ENCODE assay signal across 7 cellular contexts in genomic region chr2:121974919-121975654, GRCh38.
DNase-seq lines count a peak whose midpoint lies in the region; ATAC-seq and TF ChIP-seq lines count a peak whose summit lies in the region.

No MANE protein-coding gene starts in this region.

- peak; percentile 43 for TF ChIP-seq CTCF in GM12874 (IDR thresholded peaks at IDR 0.05; ENCODE audit: insufficient read depth, low read depth, low read length)

- peak; percentile 71 for DNase-seq in HEK293T (ENCODE audit: extremely low spot score)
- peak; percentile 76 for DNase-seq in M059J (ENCODE audit: low read depth)
- DNase-seq in SHP77 (lab: John Stamatoyannopoulos, UW): peak; percentile 60 to 78
- peak; percentile 24 for DNase-seq in activated naive CD8-positive, alpha-beta T cell treated with anti-CD3 and anti-CD28 coated beads for 36 hours
- DNase-seq in Right ventricle myocardium superior: peak; percentile 58
- DNase-seq in posterior cingulate gyrus: peak in 8 of 10 donors; percentile 17 to 87 (median 38)

- no peaks in the 10 kb centered on the region for H3K27me3 Mint-ChIP-seq in activated naive CD8-positive, alpha-beta T cell treated with anti-CD3 and anti-CD28 coated beads for 36 hours

- intact Hi-C loops in Right ventricle myocardium superior (cut with DNase I) (no loop called here), posterior cingulate gyrus (cut with DNase I) (loop anchor here (1.0 to 5.0 kb wide), 2 partner anchors 163 to 476 kb away; no protein-coding TSS in a partner anchor)

- H3K27ac Mint-ChIP-seq in activated naive CD8-positive, alpha-beta T cell treated with anti-CD3 and anti-CD28 coated beads for 36 hours: no peak overlapping the region

- no peaks in the 10 kb centered on the region for H3K9me3 Mint-ChIP-seq in activated naive CD8-positive, alpha-beta T cell treated with anti-CD3 and anti-CD28 coated beads for 36 hours

- H3K36me3 Mint-ChIP-seq in activated naive CD8-positive, alpha-beta T cell treated with anti-CD3 and anti-CD28 coated beads for 36 hours: no peaks in the 10 kb centered on the region

- peak overlapping the region; percentile 45 for H3K4me3 Mint-ChIP-seq in activated naive CD8-positive, alpha-beta T cell treated with anti-CD3 and anti-CD28 coated beads for 36 hours

- CTCF ChIA-PET in HEK293T (lab: Yijun Ruan, JAX): no interaction called here

- ATAC-seq in Right ventricle myocardium superior (ENCODE audit: poor library complexity): peak; percentile 95

- H3K4me1 Mint-ChIP-seq in activated naive CD8-positive, alpha-beta T cell treated with anti-CD3 and anti-CD28 coated beads for 36 hours: peaks cover 3% of the 10 kb centered on the region

- POLR2A ChIA-PET in HEK293T (lab: Yijun Ruan, JAX): no interaction called here

TF ChIP-seq in HEK293T, 16 proteins besides CTCF, POLR2A, EP300 and RAD21:
- no peak for TF ChIP-seq SP1 (IDR thresholded peaks at IDR 0.05)
- TF ChIP-seq NFRKB (IDR thresholded peaks at IDR 0.05): no peak

Comparison
In these comparisons a context has a peak if more than half of its experiments do, and no peak if none do; other contexts are left out.
1. Peak in every context shown above with its lines: DNase-seq and ATAC-seq.
2. DNase-seq: peak in every context shown above with its lines; median percentile 76 in M059J; 71 in HEK293T; 69 in SHP77; 58 in Right ventricle myocardium superior; 38 in posterior cingulate gyrus; 24 in activated naive CD8-positive, alpha-beta T cell treated with anti-CD3 and anti-CD28 coated beads for 36 hours.